In genomic region chr5:581941-582340, GRCh38 we compare ENCODE assay signal across 23 cellular contexts.
"Had no signal": no experiment of that assay in that cellular context is flagged by ENCODE, and none has a peak within 500 bp of the region (broad histone marks: within the 10 kb centered on the region; RNA-seq: fewer than 3 reads in every experiment).

No MANE protein-coding gene starts in this region.

- H3K27ac Mint-ChIP-seq: IgD-negative memory B cell had no signal

- H3K4me1 ChIP-seq: Peyer's patch, SJCRH30 had no signal

- H3K4me3 ChIP-seq: K562, Peyer's patch, SJCRH30 had no signal

- H3K4me3 Mint-ChIP-seq: IgD-negative memory B cell had no signal

- H3K27me3 ChIP-seq: Peyer's patch, SJCRH30 had no signal

- H3K36me3 Mint-ChIP-seq: IgD-negative memory B cell had no signal

- H3K9me3 ChIP-seq: Peyer's patch, SJCRH30 had no signal

- H3K4me1 Mint-ChIP-seq: IgD-negative memory B cell had no signal

- ATAC-seq: PC-3, Right ventricle myocardium inferior, SK-N-SH treated with all-trans-retinoic acid at 6 μM for 48 hours had no signal

- H3K27ac ChIP-seq: HL-60, KMS-11, Peyer's patch, SJCRH30 had no signal

- H3K36me3 ChIP-seq: Peyer's patch, SJCRH30 had no signal

- DNase-seq: Kasumi-1; MM.1S; NCI-H1092 treated with DMSO at 0.1 percent for 48 hours; NCI-H187; NCI-H2029; NCI-H2081 treated with DMSO at 0.1 percent for 48 hours; NCI-H2171; NCI-H226; NCI-H446; NCI-H510A; NCI-H524 treated with DMSO at 0.1 percent for 48 hours; NCI-H774; NK-92 treated with Interleukin-12 subunit alpha and Interleukin-12 subunit beta, amount 100 ng/mL, for 24 hours; PC-3; SHP77 treated with DMSO at 0.1 percent for 48 hours; SJCRH30 had no signal
